28 cellular contexts compared by ENCODE assay signal in genomic region chr6:153944197-153944596, GRCh38.
"Had no signal": no experiment of that assay in that cellular context is flagged by ENCODE, and none has a peak within 500 bp of the region (broad histone marks: within the 10 kb centered on the region; RNA-seq: fewer than 3 reads in every experiment).

No MANE protein-coding gene starts in this region.

- H3K36me3 ChIP-seq: colonic mucosa, esophagus muscularis mucosa, gastroesophageal sphincter, heart left ventricle, left lung, neural progenitor cell, prostate gland, sigmoid colon, stomach, thyroid gland had no signal

- H3K9me3 Mint-ChIP-seq: dendritic cell treated with granulocyte-macrophage colony-stimulating factor and Interleukin-4, amounts not matched to agents 40 ng/mL and 50 ng/mL, for 4 days; mesothelial cell of epicardium; stimulated activated effector memory CD8-positive, alpha-beta T cell treated with anti-CD3 and anti-CD28 coated beads, Interleukin-12 subunit alpha, Interleukin-12 subunit beta, amount 100 ng/mL, for 72 hours had no signal

- ATAC-seq: foreskin keratinocyte; gastroesophageal sphincter; heart left ventricle; left cardiac atrium; left lung; mucosa of descending colon; natural killer cell treated with Interleukin-12 subunit alpha and Interleukin-12 subunit beta and Interleukin-15 and Interleukin-18, amount 100 ng/mL, for 72 hours; right cardiac atrium; stimulated activated effector memory CD8-positive, alpha-beta T cell treated with anti-CD3 and anti-CD28 coated beads, Interleukin-12 subunit alpha, Interleukin-12 subunit beta, amount 100 ng/mL, for 72 hours had no signal

- DNase-seq: colonic mucosa; effector CD8-positive, alpha-beta T cell; endodermal cell; foreskin keratinocyte; heart left ventricle; left cardiac atrium; left lung; mesenchymal stem cell; mucosa of descending colon; naive B cell; right cardiac atrium; sigmoid colon; stimulated activated CD4-positive, alpha-beta T cell treated with anti-CD3 and anti-CD28 coated beads, Interleukin-2, amount 100 ng/mL, for 24 hours; stimulated activated CD4-positive, alpha-beta T cell treated with anti-CD3 and anti-CD28 coated beads, Interleukin-4, amount 100 ng/mL, for 24 hours; stimulated activated naive CD4-positive, alpha-beta T cell treated with Interleukin-2 at 50 U/mL for 16 hours; stomach; thyroid gland; trophoblast cell had no signal

- H3K27ac Mint-ChIP-seq: dendritic cell treated with granulocyte-macrophage colony-stimulating factor and Interleukin-4, amounts not matched to agents 40 ng/mL and 50 ng/mL, for 4 days; endodermal cell; mesothelial cell of epicardium; naive B cell; natural killer cell treated with Interleukin-12 subunit alpha and Interleukin-12 subunit beta and Interleukin-15 and Interleukin-18, amount 100 ng/mL, for 72 hours; neural progenitor cell; stimulated activated effector memory CD8-positive, alpha-beta T cell treated with anti-CD3 and anti-CD28 coated beads, Interleukin-12 subunit alpha, Interleukin-12 subunit beta, amount 100 ng/mL, for 72 hours had no signal

- H3K27me3 ChIP-seq: colonic mucosa, esophagus muscularis mucosa, foreskin keratinocyte, gastroesophageal sphincter, heart left ventricle, hepatocyte, left lung, neural progenitor cell, sigmoid colon, stomach, thyroid gland had no signal

- H3K4me1 Mint-ChIP-seq: naive B cell; stimulated activated effector memory CD8-positive, alpha-beta T cell treated with anti-CD3 and anti-CD28 coated beads, Interleukin-12 subunit alpha, Interleukin-12 subunit beta, amount 100 ng/mL, for 72 hours had no signal

- H3K4me1 ChIP-seq: colonic mucosa, esophagus muscularis mucosa, foreskin keratinocyte, gastroesophageal sphincter, heart left ventricle, left lung, prostate gland, sigmoid colon, stomach, thyroid gland had no signal

- H3K4me3 ChIP-seq: colonic mucosa, esophagus muscularis mucosa, gastroesophageal sphincter, heart left ventricle, hepatocyte, left lung, mucosa of descending colon, neural progenitor cell, prostate gland, sigmoid colon, stomach, thyroid gland had no signal

- FAIRE-seq: islet of Langerhans had no signal

- H3K4me3 Mint-ChIP-seq: dendritic cell treated with granulocyte-macrophage colony-stimulating factor and Interleukin-4, amounts not matched to agents 40 ng/mL and 50 ng/mL, for 4 days; endodermal cell; mesothelial cell of epicardium; naive B cell; natural killer cell treated with Interleukin-12 subunit alpha and Interleukin-12 subunit beta and Interleukin-15 and Interleukin-18, amount 100 ng/mL, for 72 hours; neural progenitor cell; stimulated activated effector memory CD8-positive, alpha-beta T cell treated with anti-CD3 and anti-CD28 coated beads, Interleukin-12 subunit alpha, Interleukin-12 subunit beta, amount 100 ng/mL, for 72 hours had no signal

- H3K27me3 Mint-ChIP-seq: natural killer cell treated with Interleukin-12 subunit alpha and Interleukin-12 subunit beta and Interleukin-15 and Interleukin-18, amount 100 ng/mL, for 72 hours had no signal

- H3K36me3 Mint-ChIP-seq: mesothelial cell of epicardium; naive B cell; natural killer cell treated with Interleukin-12 subunit alpha and Interleukin-12 subunit beta and Interleukin-15 and Interleukin-18, amount 100 ng/mL, for 72 hours; neural progenitor cell; stimulated activated effector memory CD8-positive, alpha-beta T cell treated with anti-CD3 and anti-CD28 coated beads, Interleukin-12 subunit alpha, Interleukin-12 subunit beta, amount 100 ng/mL, for 72 hours had no signal

- H3K9me3 ChIP-seq: colonic mucosa, esophagus muscularis mucosa, gastroesophageal sphincter, heart left ventricle, mucosa of descending colon, prostate gland, sigmoid colon, stomach, thyroid gland had no signal
